ENCODE assay signal across 10 cellular contexts in genomic region chr10:30553625-30554442, GRCh38.
DNase-seq lines count a peak whose midpoint lies in the region; ATAC-seq and TF ChIP-seq lines count a peak whose summit lies in the region.
"Had no signal": no experiment of that assay in that cellular context is flagged by ENCODE, and none has a peak within 500 bp of the region (broad histone marks: within the 10 kb centered on the region; RNA-seq: fewer than 3 reads in every experiment).

No MANE protein-coding gene starts in this region.

- H3K4me1 ChIP-seq in left lung (peaks cover 0 to 80% of the 10 kb centered on the region in 2 donors), thymus (ENCODE audit: control insufficient read depth, insufficient read depth, low read length) (no peaks in the 10 kb centered on the region)

- TF ChIP-seq RAD21 in Ishikawa (IDR thresholded peaks at IDR 0.05; ENCODE audit: low read depth), result no peak

- CTCF ChIA-PET in activated naive CD4-positive, alpha-beta T cell treated with anti-CD3 and anti-CD28 coated beads, Interleukin-2, amount 10 ng/mL, durations not matched to agents 7 days and 5 days (lab: Charles Lee), result interaction anchor here (0.8 to 1.2 kb wide), 3 partner anchors 12 to 37 kb away, joined by 3 to 4 read pairs (median 4); no protein-coding TSS in a partner anchor

- H3K27me3 ChIP-seq in left lung (no peaks in the 10 kb centered on the region), thymus (ENCODE audit: control insufficient read depth, insufficient read depth) (no peaks in the 10 kb centered on the region)

- TF ChIP-seq CTCF in left lung (IDR thresholded peaks at IDR 0.05), result no peak

- H3K4me3 ChIP-seq in left lung (no peak overlapping the region), thymus (ENCODE audit: low read length) (no peak overlapping the region)

- no peaks in the 10 kb centered on the region for H3K9me3 Mint-ChIP-seq in activated naive CD4-positive, alpha-beta T cell treated with anti-CD3 and anti-CD28 coated beads, Interleukin-2, amount 10 ng/mL, durations not matched to agents 7 days and 5 days

- intact Hi-C loops in left lung (cut with DNase I), result no loop called here

- H3K4me3 Mint-ChIP-seq in activated naive CD4-positive, alpha-beta T cell treated with anti-CD3 and anti-CD28 coated beads, Interleukin-2, amount 10 ng/mL, durations not matched to agents 7 days and 5 days, result no peak overlapping the region

- H3K36me3 Mint-ChIP-seq in activated naive CD4-positive, alpha-beta T cell treated with anti-CD3 and anti-CD28 coated beads, Interleukin-2, amount 10 ng/mL, durations not matched to agents 7 days and 5 days, result no peaks in the 10 kb centered on the region

- peaks cover 11% of the 10 kb centered on the region for H3K27me3 Mint-ChIP-seq in activated naive CD4-positive, alpha-beta T cell treated with anti-CD3 and anti-CD28 coated beads, Interleukin-2, amount 10 ng/mL, durations not matched to agents 7 days and 5 days

- DNase-seq in left lung, result peak; percentile 84 to 86
- DNase-seq in activated naive CD4-positive, alpha-beta T cell treated with anti-CD3 and anti-CD28 coated beads, Interleukin-2, amount 10 ng/mL, durations not matched to agents 7 days and 5 days, result no peak

- H3K36me3 ChIP-seq in left lung (no peaks in the 10 kb centered on the region), thymus (ENCODE audit: control insufficient read depth, insufficient read depth) (no peaks in the 10 kb centered on the region)

- H3K9me3 ChIP-seq in left lung (no peaks in the 10 kb centered on the region), thymus (ENCODE audit: control insufficient read depth) (no peaks in the 10 kb centered on the region)

- TF ChIP-seq EP300 in Ishikawa (IDR thresholded peaks at IDR 0.05; ENCODE audit: borderline replicate concordance), result no peak

- H3K27ac Mint-ChIP-seq in activated naive CD4-positive, alpha-beta T cell treated with anti-CD3 and anti-CD28 coated beads, Interleukin-2, amount 10 ng/mL, durations not matched to agents 7 days and 5 days, result no peak overlapping the region

- 80% methylated on average over 12 of the region's 12 CpGs for WGBS in thymus

- peak overlapping the region; percentile 4 for H3K27ac ChIP-seq in cingulate gyrus (ENCODE audit: low read depth, low read length)
- H3K27ac ChIP-seq in left lung, result peak overlapping the region; percentile 82 to 92
- peak overlapping the region; percentile 37 for H3K27ac ChIP-seq in thymus (ENCODE audit: low read depth)
- H3K27ac ChIP-seq: epithelial cell of prostate, KMS-11 had no signal

- H3K4me1 Mint-ChIP-seq in activated naive CD4-positive, alpha-beta T cell treated with anti-CD3 and anti-CD28 coated beads, Interleukin-2, amount 10 ng/mL, durations not matched to agents 7 days and 5 days, result peaks cover 5% of the 10 kb centered on the region

- ATAC-seq in left lung, result peak; percentile 91
- ATAC-seq in HG03565 (IDR thresholded peaks at IDR 0.05; ENCODE audit: unreplicated experiment), result no peak
- ATAC-seq in HG03571 (IDR thresholded peaks at IDR 0.05; ENCODE audit: unreplicated experiment), result no peak
- ATAC-seq in HG02884 (IDR thresholded peaks at IDR 0.05; ENCODE audit: unreplicated experiment), result no peak

TF ChIP-seq in Ishikawa, 13 proteins besides CTCF, POLR2A, EP300 and RAD21:
- no peak for TF ChIP-seq MAX (IDR thresholded peaks at IDR 0.05)
- peak; percentile 71 for TF ChIP-seq USF1 (IDR thresholded peaks at IDR 0.05)

Comparison
In these comparisons a context has a peak if more than half of its experiments do, and no peak if none do; other contexts are left out.
1. H3K27ac ChIP-seq: peak in every context shown above with its lines; median percentile 87 in left lung; 37 in thymus; 4 in cingulate gyrus.